In the genomic region with DNA sequence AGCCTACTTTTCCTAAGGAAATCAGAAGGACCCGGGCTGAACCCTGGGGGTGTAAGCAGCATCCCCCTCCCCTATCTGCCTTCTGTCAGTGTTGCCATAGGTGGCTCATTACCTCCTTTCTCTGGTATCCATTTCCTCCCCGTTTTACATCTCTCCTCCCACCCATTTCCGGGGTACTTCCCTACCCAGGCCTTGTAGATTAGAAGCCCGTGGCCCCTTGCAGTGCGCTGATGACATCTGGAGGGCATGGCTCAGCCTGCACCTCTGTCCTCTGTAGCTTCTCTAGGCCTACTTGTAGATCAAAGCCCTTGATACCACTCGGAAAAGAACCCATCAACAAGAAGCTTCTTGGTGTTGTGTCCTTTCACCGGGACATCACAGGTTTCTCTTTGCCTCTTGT, we compare ENCODE assay signal across 8 cellular contexts.
DNase-seq lines count a peak whose midpoint lies in the region; ATAC-seq, FAIRE-seq and TF ChIP-seq lines count a peak whose summit lies in the region.

No MANE protein-coding gene starts in this region.

- no peak overlapping the region for H3K4me3 ChIP-seq in CD4-positive, alpha-beta memory T cell (ENCODE audit: low read length in 2 of 2)
- H3K4me3 ChIP-seq in NB4 (ENCODE audit: low read depth, low read length): no peak overlapping the region
- no peak overlapping the region for H3K4me3 ChIP-seq in GM12878
- no peak overlapping the region for H3K4me3 ChIP-seq in tibial nerve

- CTCF ChIA-PET in CD4-positive, alpha-beta memory T cell (lab: Charles Lee; ENCODE audit: partially characterized antibody): interaction anchor here (0.5 to 1.3 kb wide), 3 partner anchors 12 to 177 kb away, joined by 3 to 4 read pairs (median 3); no protein-coding TSS in a partner anchor
- CTCF ChIA-PET in GM12878 (lab: Yijun Ruan, JAX): interaction anchor here (0.9 kb wide), 1 partner anchor 12 kb away, joined by 3 read pairs; no protein-coding TSS in a partner anchor

- no TSS peak for BruUV-seq in GM12878 (replicated peaks; lab: Mats Ljungman, UMichigan)

- WGBS in GM12878 (ENCODE audit: insufficient coverage, insufficient replicate concordance, low lambda C conversion rate, missing lambda C conversion rate): 44% methylated on average over 7 of the region's 7 CpGs
- 60 to 65% methylated on average over 7 of the region's 7 CpGs for WGBS in tibial nerve, 2 donors

- no peak overlapping the region; the same call in 1 of the 2 replicates for H2AFZ ChIP-seq in GM12878 (ENCODE audit: control insufficient read depth, low read depth, low read length)

- FAIRE-seq in GM12878 (lab: Jason Lieb, UNC): no peak

- TF ChIP-seq POLR2A in NB4 (IDR thresholded peaks at IDR 0.05; ENCODE audit: extremely low read depth, insufficient read length): no peak
- TF ChIP-seq POLR2A in GM12878 (IDR thresholded peaks at IDR 0.05; ENCODE audit: low read depth, low read length): no peak
- TF ChIP-seq POLR2A in tibial nerve (IDR thresholded peaks at IDR 0.05): no peak

- H3K4me1 Mint-ChIP-seq in CD4-positive, alpha-beta memory T cell: peaks cover 34 to 64% (median 50%) of the 10 kb centered on the region in 4 donors

- TF ChIP-seq CTCF in NB4 (IDR thresholded peaks at IDR 0.05; ENCODE audit: low read depth, low read length) (no peak), GM12878 (IDR thresholded peaks at IDR 0.05 in 2 of 3, conservative IDR thresholded peaks at IDR 0.05 in 1 of 3; ENCODE audit: control insufficient read depth in 2 of 3, extremely low read depth in 1 of 3, insufficient read depth in 1 of 3, low read depth in 3 of 3, low read length in 3 of 3) (peak in 2 of 3 experiments; percentile 25 to 38; a peak in 3 of 6 replicates), tibial nerve (IDR thresholded peaks at IDR 0.05) (no peak)

- no peaks in the 10 kb centered on the region for H3K27me3 ChIP-seq in CD4-positive, alpha-beta memory T cell (ENCODE audit: insufficient read depth, low read length)
- H3K27me3 ChIP-seq in GM12878 (replicated peaks in 1 of 2; ENCODE audit: control insufficient read depth in 2 of 2, insufficient read depth in 2 of 2, low read length in 1 of 2) (no peaks in the 10 kb centered on the region), tibial nerve (no peaks in the 10 kb centered on the region)

- peaks cover 56% of the 10 kb centered on the region for H3K4me1 ChIP-seq in CD4-positive, alpha-beta memory T cell (ENCODE audit: insufficient read depth, low read length)
- H3K4me1 ChIP-seq in GM12878 (ENCODE audit: control insufficient read depth, insufficient read depth, low read length) (peaks cover 20% of the 10 kb centered on the region), tibial nerve (peaks cover 0 to 42% (median 12%) of the 10 kb centered on the region in 4 donors)

- peaks cover 4 to 14% of the 10 kb centered on the region in 2 donors for H3K36me3 Mint-ChIP-seq in CD4-positive, alpha-beta memory T cell

- no peak overlapping the region for H3K9ac ChIP-seq in GM12878 (ENCODE audit: control insufficient read depth, insufficient read depth, low read length)

- ATAC-seq in GM21423 (IDR thresholded peaks at IDR 0.05; ENCODE audit: unreplicated experiment) (peak; percentile 86), GM12878 (peak; percentile 71), HG03025 (IDR thresholded peaks at IDR 0.05; ENCODE audit: low FRiP score, unreplicated experiment) (no peak)

- H3K27ac Mint-ChIP-seq in CD4-positive, alpha-beta memory T cell: peak overlapping the region; percentile 81 to 97 (median 94)

- TF ChIP-seq EP300 in GM12878 (IDR thresholded peaks at IDR 0.05; ENCODE audit: borderline replicate concordance in 1 of 2, control insufficient read depth in 1 of 2, low read depth in 2 of 2, low read length in 2 of 2): no peak
- no peak for TF ChIP-seq EP300 in tibial nerve (IDR thresholded peaks at IDR 0.05)

- TF ChIP-seq RAD21 in GM12878 (IDR thresholded peaks at IDR 0.05; ENCODE audit: insufficient read depth, low read depth, low read length): peak; percentile 55

- H3K9me3 ChIP-seq in CD4-positive, alpha-beta memory T cell (ENCODE audit: control insufficient read depth in 1 of 2, low read length in 2 of 2): no peaks in the 10 kb centered on the region
- H3K9me3 ChIP-seq in GM12878 (replicated peaks; ENCODE audit: control insufficient read depth, insufficient read depth, low read length) (no peaks in the 10 kb centered on the region), tibial nerve (no peaks in the 10 kb centered on the region)

- H3K9me3 Mint-ChIP-seq in CD4-positive, alpha-beta memory T cell: no peaks in the 10 kb centered on the region

- H3K4me3 Mint-ChIP-seq in CD4-positive, alpha-beta memory T cell: peak overlapping the region in 7 of 8 donors; percentile 59 to 86 (median 69)

- intact Hi-C loops in CD4-positive, alpha-beta memory T cell (cut with micrococcal nuclease): loop anchor here (2.0 kb wide), 1 partner anchor 72 kb away; a partner anchor contains a TSS
- intact Hi-C loops in GM12878 (cut with micrococcal nuclease; ENCODE audit: unreplicated experiment): loop anchor here (5.0 to 10.0 kb wide), 5 partner anchors 484 to 1226 kb away; a partner anchor contains a TSS

- SMC1A ChIA-PET in GM12878 (lab: Charles Lee; ENCODE audit: uncharacterized antibody, unreplicated experiment): interaction anchor here (1.0 kb wide), 1 partner anchor 36 kb away, joined by 3 read pairs; no protein-coding TSS in a partner anchor

- peak; percentile 59 to 80 (median 68) for DNase-seq in CD4-positive, alpha-beta memory T cell
- peak; percentile 6 for DNase-seq in NB4 (ENCODE audit: low read depth)
- DNase-seq in GM12878 (ENCODE audit: low read depth, low spot score): no peak
- no peak for DNase-seq in tibial nerve (ENCODE audit: low spot score in 2 of 2)
- no peak for DNase-seq in NCI-H1105 treated with DMSO at 0.1 percent for 48 hours (lab: John Stamatoyannopoulos, UW)
- DNase-seq in NCI-H1092 treated with DMSO at 0.1 percent for 48 hours (lab: John Stamatoyannopoulos, UW): no peak

- H3K27ac ChIP-seq in CD4-positive, alpha-beta memory T cell (ENCODE audit: low read depth, low read length): peak overlapping the region; percentile 52
- peak overlapping the region; percentile 19; the same call in 1 of the 2 replicates for H3K27ac ChIP-seq in GM12878 (ENCODE audit: control insufficient read depth, insufficient read depth)
- peak overlapping the region in 3 of 4 donors; percentile 19 to 93 (median 81) for H3K27ac ChIP-seq in tibial nerve

- POLR2A ChIA-PET in CD4-positive, alpha-beta memory T cell (lab: Charles Lee; ENCODE audit: partially characterized antibody): interaction anchor here (0.7 to 1.2 kb wide), 5 partner anchors 9 to 195 kb away, joined by 3 to 5 read pairs (median 3); a partner anchor contains a TSS
- POLR2A ChIA-PET in GM12878 (lab: Charles Lee): no interaction called here

- RAD21 ChIA-PET in GM12878 (lab: Charles Lee; ENCODE audit: unreplicated experiment): interaction anchor here (0.6 to 1.3 kb wide), 2 partner anchors 39 to 178 kb away, joined by 3 to 4 read pairs; no protein-coding TSS in a partner anchor

- no peaks in the 10 kb centered on the region for H3K79me2 ChIP-seq in GM12878 (ENCODE audit: control insufficient read depth, insufficient read depth, low read length)

- no peaks in the 10 kb centered on the region for H4K20me1 ChIP-seq in GM12878 (ENCODE audit: control insufficient read depth, insufficient read depth)

- in situ Hi-C loops in GM12878 (cut with MboI): loop anchor here (25.0 kb wide), 7 partner anchors 486 to 1586 kb away; a partner anchor contains a TSS

- H3K27me3 Mint-ChIP-seq in CD4-positive, alpha-beta memory T cell: no peaks in the 10 kb centered on the region

- H3K4me2 ChIP-seq in GM12878 (ENCODE audit: control insufficient read depth, insufficient read depth): no peak overlapping the region

- no peaks in the 10 kb centered on the region for H3K36me3 ChIP-seq in CD4-positive, alpha-beta memory T cell (ENCODE audit: insufficient read depth, low read length)
- no peaks in the 10 kb centered on the region; a peak in 2 of 4 replicates for H3K36me3 ChIP-seq in GM12878 (ENCODE audit: control insufficient read depth in 2 of 2, insufficient read depth in 2 of 2, low read length in 1 of 2)
- H3K36me3 ChIP-seq in tibial nerve: no peaks in the 10 kb centered on the region

TF ChIP-seq in GM12878, 131 proteins besides CTCF, POLR2A, EP300 and RAD21 (continues in another document):
- TF ChIP-seq, protein P1, sequence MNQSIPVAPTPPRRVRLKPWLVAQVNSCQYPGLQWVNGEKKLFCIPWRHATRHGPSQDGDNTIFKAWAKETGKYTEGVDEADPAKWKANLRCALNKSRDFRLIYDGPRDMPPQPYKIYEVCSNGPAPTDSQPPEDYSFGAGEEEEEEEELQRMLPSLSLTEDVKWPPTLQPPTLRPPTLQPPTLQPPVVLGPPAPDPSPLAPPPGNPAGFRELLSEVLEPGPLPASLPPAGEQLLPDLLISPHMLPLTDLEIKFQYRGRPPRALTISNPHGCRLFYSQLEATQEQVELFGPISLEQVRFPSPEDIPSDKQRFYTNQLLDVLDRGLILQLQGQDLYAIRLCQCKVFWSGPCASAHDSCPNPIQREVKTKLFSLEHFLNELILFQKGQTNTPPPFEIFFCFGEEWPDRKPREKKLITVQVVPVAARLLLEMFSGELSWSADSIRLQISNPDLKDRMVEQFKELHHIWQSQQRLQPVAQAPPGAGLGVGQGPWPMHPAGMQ (IDR thresholded peaks at IDR 0.05; ENCODE audit: borderline replicate concordance): no peak
- TF ChIP-seq TCF3 (IDR thresholded peaks at IDR 0.05; ENCODE audit: borderline replicate concordance, insufficient read depth, low read depth, low read length): no peak
- TF ChIP-seq DPF2 (IDR thresholded peaks at IDR 0.05): no peak
- TF ChIP-seq JUND (IDR thresholded peaks at IDR 0.05; ENCODE audit: low read depth, low read length): no peak

Comparison
In these comparisons a context has a peak if more than half of its experiments do, and no peak if none do; other contexts are left out.
1. DNase-seq: peak in CD4-positive, alpha-beta memory T cell (5 of 5) and NB4 (single experiment); none in GM12878 (single experiment), tibial nerve (0 of 2), NCI-H1105 treated with DMSO at 0.1 percent for 48 hours (single experiment) and NCI-H1092 treated with DMSO at 0.1 percent for 48 hours (single experiment).
2. H3K27ac ChIP-seq: peak in every context shown above with its lines; median percentile 81 in tibial nerve; 52 in CD4-positive, alpha-beta memory T cell; 19 in GM12878.
3. CTCF ChIP-seq: peak in GM12878 (2 of 3); none in NB4 (single experiment) and tibial nerve (0 of 5).